ENCODE assay signal across 20 cellular contexts in the genomic region with DNA sequence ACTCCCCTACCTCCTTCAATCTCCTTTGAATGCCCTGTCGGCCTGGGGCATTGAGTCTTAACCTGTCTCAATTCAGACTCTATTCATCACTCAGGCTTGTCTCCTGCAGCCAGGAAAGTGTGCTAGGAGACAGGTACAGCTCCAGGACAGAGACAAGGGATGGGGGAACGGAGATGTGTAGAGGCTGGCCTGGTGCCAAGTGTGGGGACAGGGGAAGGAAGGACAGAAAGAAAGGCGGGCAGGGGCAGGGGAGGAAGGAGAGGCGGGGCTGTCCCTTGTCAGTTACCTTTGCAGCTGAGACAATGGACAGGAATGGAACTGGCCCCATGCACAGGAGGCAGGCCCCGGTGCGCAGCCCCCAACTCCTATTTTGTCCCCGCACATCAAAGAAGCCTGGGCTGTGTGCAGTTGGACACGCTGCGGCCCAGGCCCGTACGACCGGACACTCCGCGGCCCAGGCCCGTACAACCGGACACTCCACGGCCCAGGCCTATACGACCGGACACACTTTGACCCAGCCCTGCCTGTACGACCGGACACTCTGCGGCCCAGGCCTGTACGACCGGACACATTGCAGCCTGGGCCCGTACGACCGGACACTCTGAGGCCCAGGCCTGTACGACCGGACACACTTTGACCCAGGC. TPM values are rescaled to one million over a fixed set of nuclear protein-coding genes. Genes with fewer than 3 reads are reported as not detected.
"Had no signal": no experiment of that assay in that cellular context is flagged by ENCODE, and none has a peak within 500 bp of the region (broad histone marks: within the 10 kb centered on the region; RNA-seq: fewer than 3 reads in every experiment).

No MANE protein-coding gene starts in this region.

- H3K27ac Mint-ChIP-seq: activated B cell treated with CpG ODN at 0.5 μM for 24 hours; activated CD8-positive, alpha-beta T cell treated with anti-CD3 and anti-CD28 coated beads, Interleukin-2, amount 10 ng/mL, durations not matched to agents 7 days and 5 days; activated naive CD8-positive, alpha-beta T cell had no signal

- H3K27me3 ChIP-seq: body of pancreas, heart left ventricle, suprapubic skin had no signal

- ATAC-seq: activated CD8-positive, alpha-beta T cell treated with anti-CD3 and anti-CD28 coated beads, Interleukin-2, amount 10 ng/mL, durations not matched to agents 7 days and 5 days; body of pancreas had no signal

- H3K9me3 Mint-ChIP-seq: activated B cell treated with CpG ODN at 0.5 μM for 24 hours; central memory CD8-positive, alpha-beta T cell had no signal

- DNase-seq: activated B cell treated with CpG ODN at 0.5 μM for 24 hours; activated CD4-positive, alpha-beta T cell treated with anti-CD3 and anti-CD28 coated beads for 48 hours; activated CD8-positive, alpha-beta T cell treated with anti-CD3 and anti-CD28 coated beads, Interleukin-2, amount 10 ng/mL, durations not matched to agents 7 days and 5 days; activated gamma-delta T cell treated with Interleukin-2 at 50 U/mL for 16 hours; amniotic stem cell; body of pancreas; cortex of kidney; effector CD8-positive, alpha-beta T cell; heart left ventricle; small intestine; stimulated activated CD4-positive, alpha-beta T cell treated with anti-CD3 and anti-CD28 coated beads, Interleukin-4, amount 100 ng/mL, for 24 hours; stimulated activated naive CD4-positive, alpha-beta T cell treated with Interleukin-2 at 50 U/mL for 16 hours; SW 1271; trophoblast cell had no signal

- H3K36me3 Mint-ChIP-seq: activated naive CD8-positive, alpha-beta T cell had no signal

- H3K4me1 Mint-ChIP-seq: central memory CD8-positive, alpha-beta T cell had no signal

- H3K27ac ChIP-seq: body of pancreas, heart left ventricle, suprapubic skin had no signal

- FAIRE-seq: frontal cortex, small intestine, TTC549 had no signal

- H3K4me1 ChIP-seq: suprapubic skin had no signal

- H3K4me3 Mint-ChIP-seq: activated B cell treated with CpG ODN at 0.5 μM for 24 hours; activated CD8-positive, alpha-beta T cell treated with anti-CD3 and anti-CD28 coated beads, Interleukin-2, amount 10 ng/mL, durations not matched to agents 7 days and 5 days; activated naive CD8-positive, alpha-beta T cell; central memory CD8-positive, alpha-beta T cell had no signal

- H3K36me3 ChIP-seq: heart left ventricle had no signal

- H3K9me3 ChIP-seq: body of pancreas, heart left ventricle, suprapubic skin had no signal

- H3K4me3 ChIP-seq: body of pancreas, heart left ventricle, suprapubic skin had no signal

RNA-seq across cellular contexts. Expression of gene CHST15, which starts 36.9 kb away (rescaled TPM):
- total RNA-seq: activated CD8-positive, alpha-beta T cell treated with anti-CD3 and anti-CD28 coated beads, Interleukin-2, amount 10 ng/mL, durations not matched to agents 7 days and 5 days; T-helper 2 cell treated with Interferon-gamma antibody and Interleukin-4, amounts not matched to agents 100 ng/mL and 5 ng/mL, for 36 hours had no signal
